In genomic region chr1:9793291-9793690, GRCh38 we compare ENCODE assay signal across 22 cellular contexts. TPM values are rescaled to one million over a fixed set of nuclear protein-coding genes. Genes with fewer than 3 reads are reported as not detected.
DNase-seq lines count a peak whose midpoint lies in the region; ATAC-seq and TF ChIP-seq lines count a peak whose summit lies in the region.
"Had no signal": no experiment of that assay in that cellular context is flagged by ENCODE, and none has a peak within 500 bp of the region (broad histone marks: within the 10 kb centered on the region; RNA-seq: fewer than 3 reads in every experiment).

No MANE protein-coding gene starts in this region.

- no peaks in the 10 kb centered on the region for H3K36me3 ChIP-seq in CD8-positive, alpha-beta T cell (ENCODE audit: insufficient read depth, low read length)
- no peaks in the 10 kb centered on the region for H3K36me3 ChIP-seq in HUES64 (ENCODE audit: insufficient read depth, low read length)
- no peaks in the 10 kb centered on the region for H3K36me3 ChIP-seq in endodermal cell (ENCODE audit: control insufficient read depth, insufficient read depth, low read length)
- H3K36me3 ChIP-seq in neuronal stem cell (replicated peaks in 1 of 2; ENCODE audit: control insufficient read depth in 2 of 2, insufficient read depth in 2 of 2, low read length in 2 of 2) = peaks cover 0 to 5% of the 10 kb centered on the region in 2 donors
- H3K36me3 ChIP-seq: lower lobe of right lung, vagina had no signal

- peaks cover 46% of the 10 kb centered on the region for H3K4me1 Mint-ChIP-seq in CD8-positive, alpha-beta T cell (ENCODE audit: low read depth)
- H3K4me1 Mint-ChIP-seq in endodermal cell = peaks cover 18% of the 10 kb centered on the region

- no peaks in the 10 kb centered on the region for H3K27me3 ChIP-seq in CD8-positive, alpha-beta T cell (ENCODE audit: insufficient read depth, low read length)
- H3K27me3 ChIP-seq in HUES64 (ENCODE audit: insufficient read depth, low read length) (no peaks in the 10 kb centered on the region), endodermal cell (ENCODE audit: control insufficient read depth, insufficient read depth, low read length, poor library complexity, severe bottlenecking) (no peaks in the 10 kb centered on the region), neuronal stem cell (ENCODE audit: control insufficient read depth in 3 of 3, insufficient read depth in 3 of 3, low read depth in 1 of 3, low read length in 3 of 3) (no peaks in the 10 kb centered on the region)
- H3K27me3 ChIP-seq: BLaER1, vagina had no signal

- H3K36me3 Mint-ChIP-seq in CD8-positive, alpha-beta T cell = no peaks in the 10 kb centered on the region
- H3K36me3 Mint-ChIP-seq in endodermal cell (ENCODE audit: low read depth) = peaks cover 15% of the 10 kb centered on the region
- H3K36me3 Mint-ChIP-seq: activated naive CD4-positive, alpha-beta T cell treated with anti-CD3 and anti-CD28 coated beads, Interleukin-2, amount 50 U/mL, for 72 hours; stimulated activated effector memory CD8-positive, alpha-beta T cell treated with anti-CD3 and anti-CD28 coated beads, Interleukin-12 subunit alpha, Interleukin-12 subunit beta, amount 100 ng/mL, for 72 hours had no signal

- H3K18ac ChIP-seq in neuronal stem cell (ENCODE audit: low read length) = no peak overlapping the region

- no peak overlapping the region for H3K27ac ChIP-seq in CD8-positive, alpha-beta T cell (ENCODE audit: low read depth, low read length)
- peak overlapping the region; percentile 3; the same call in 1 of the 2 replicates for H3K27ac ChIP-seq in HUES64 (ENCODE audit: low read depth, low read length)
- H3K27ac ChIP-seq in endodermal cell (ENCODE audit: low read depth, low read length) = peak overlapping the region; percentile 72
- H3K27ac ChIP-seq in neuronal stem cell (replicated peaks; ENCODE audit: low read length) = peak overlapping the region; percentile 13
- H3K27ac ChIP-seq: BLaER1, lower lobe of right lung, vagina had no signal

- no peaks in the 10 kb centered on the region for H3K9me3 ChIP-seq in CD8-positive, alpha-beta T cell (ENCODE audit: low read length)
- H3K9me3 ChIP-seq in HUES64 (ENCODE audit: insufficient read depth, low read depth, low read length) (no peaks in the 10 kb centered on the region), endodermal cell (ENCODE audit: control insufficient read depth, low read length) (no peaks in the 10 kb centered on the region), neuronal stem cell (replicated peaks in 1 of 2; ENCODE audit: control insufficient read depth in 2 of 2, insufficient read depth in 1 of 2, low read depth in 1 of 2, low read length in 2 of 2) (peaks cover 2 to 14% of the 10 kb centered on the region in 2 donors)
- H3K9me3 ChIP-seq: lower lobe of right lung, vagina had no signal

- CTCF ChIA-PET in CD8-positive, alpha-beta T cell (lab: Charles Lee) = interaction anchor here (2.6 to 2.9 kb wide), 2 partner anchors 9 to 75 kb away, joined by 12 to 26 read pairs; no protein-coding TSS in a partner anchor

- POLR2A ChIA-PET in CD8-positive, alpha-beta T cell (lab: Charles Lee) = interaction anchor here (0.6 kb wide), 1 partner anchor 280 kb away, joined by 3 read pairs; no protein-coding TSS in a partner anchor

- no peak overlapping the region for H2BK12ac ChIP-seq in neuronal stem cell (ENCODE audit: low read length)

- no peak overlapping the region for H2BK15ac ChIP-seq in neuronal stem cell (ENCODE audit: low read length)

- H3K9me3 Mint-ChIP-seq in CD8-positive, alpha-beta T cell = no peaks in the 10 kb centered on the region
- H3K9me3 Mint-ChIP-seq in endodermal cell = no peaks in the 10 kb centered on the region
- H3K9me3 Mint-ChIP-seq: activated B cell treated with CpG ODN at 0.5 μM for 24 hours; activated naive CD4-positive, alpha-beta T cell treated with anti-CD3 and anti-CD28 coated beads, Interleukin-2, amount 50 U/mL, for 72 hours; activated T-helper 17 cell treated with anti-CD3 and anti-CD28 coated beads, Interleukin-2, amount 50 U/mL, for 72 hours; stimulated activated effector memory CD8-positive, alpha-beta T cell treated with anti-CD3 and anti-CD28 coated beads, Interleukin-12 subunit alpha, Interleukin-12 subunit beta, amount 100 ng/mL, for 72 hours had no signal

- no peak overlapping the region for H2BK5ac ChIP-seq in neuronal stem cell (ENCODE audit: low read length)

- no peak overlapping the region for H2BK120ac ChIP-seq in neuronal stem cell (ENCODE audit: low read depth, low read length)

- intact Hi-C loops in CD8-positive, alpha-beta T cell (cut with DNase I, micrococcal nuclease) = no loop called here

- TF ChIP-seq CTCF in CD8-positive, alpha-beta T cell (IDR thresholded peaks at IDR 0.05) = no peak
- no peak for TF ChIP-seq CTCF in endodermal cell (conservative IDR thresholded peaks at IDR 0.05)

- H3K4me3 ChIP-seq in CD8-positive, alpha-beta T cell (ENCODE audit: low read depth, low read length) = no peak overlapping the region
- H3K4me3 ChIP-seq in HUES64 (ENCODE audit: low read length) (no peak overlapping the region), endodermal cell (ENCODE audit: low read length) (no peak overlapping the region), neuronal stem cell (ENCODE audit: low read length in 2 of 2) (no peak overlapping the region)
- H3K4me3 ChIP-seq: BLaER1, lower lobe of right lung, vagina had no signal

- no peak overlapping the region for H3K9ac ChIP-seq in HUES64 (ENCODE audit: low read depth, low read length)
- H3K9ac ChIP-seq in endodermal cell (ENCODE audit: extremely low read depth, low read length, poor library complexity, severe bottlenecking) = no peak overlapping the region
- no peak overlapping the region for H3K9ac ChIP-seq in neuronal stem cell (ENCODE audit: low read depth, low read length, poor library complexity)
- H3K9ac ChIP-seq: BLaER1 had no signal

- no peak for DNase-seq in CD8-positive, alpha-beta T cell
- DNase-seq in endodermal cell (no peak), neuronal stem cell (ENCODE audit: low spot score) (no peak), NCI-H1092 treated with DMSO at 0.1 percent for 48 hours (lab: John Stamatoyannopoulos, UW) (no peak)
- no peak for DNase-seq in stimulated activated naive CD8-positive, alpha-beta T cell treated with anti-CD3 and anti-CD28 coated beads, Interleukin-15, Interleukin-2, amounts not matched to agents 100 U/mL and 50 U/mL, for 24 hours
- DNase-seq: activated B cell treated with CpG ODN at 0.5 μM for 24 hours; activated CD8-positive, alpha-beta memory T cell treated with anti-CD3 and anti-CD28 coated beads, Interleukin-2, amount 50 U/mL, for 4 hours; kidney glomerular epithelial cell; lower lobe of right lung; NCI-H526 treated with DMSO at 0.1 percent for 48 hours; stimulated activated CD4-positive, alpha-beta T cell treated with anti-CD3 and anti-CD28 coated beads, Interleukin-2, amount 100 ng/mL, for 48 hours; SW 1271; T1000 had no signal

- H3K27me3 Mint-ChIP-seq in CD8-positive, alpha-beta T cell (ENCODE audit: low read depth) = no peaks in the 10 kb centered on the region
- H3K27me3 Mint-ChIP-seq in endodermal cell (ENCODE audit: insufficient read depth) = no peaks in the 10 kb centered on the region
- H3K27me3 Mint-ChIP-seq: activated B cell treated with CpG ODN at 0.5 μM for 24 hours; activated T-helper 17 cell treated with anti-CD3 and anti-CD28 coated beads, Interleukin-2, amount 50 U/mL, for 72 hours had no signal

- peak overlapping the region; percentile 45 for H3K27ac Mint-ChIP-seq in CD8-positive, alpha-beta T cell
- H3K27ac Mint-ChIP-seq in endodermal cell = peak overlapping the region; percentile 60
- H3K27ac Mint-ChIP-seq: activated B cell treated with CpG ODN at 0.5 μM for 24 hours; activated naive CD4-positive, alpha-beta T cell treated with anti-CD3 and anti-CD28 coated beads, Interleukin-2, amount 50 U/mL, for 72 hours; activated T-helper 17 cell treated with anti-CD3 and anti-CD28 coated beads, Interleukin-2, amount 50 U/mL, for 72 hours; stimulated activated effector memory CD8-positive, alpha-beta T cell treated with anti-CD3 and anti-CD28 coated beads, Interleukin-12 subunit alpha, Interleukin-12 subunit beta, amount 100 ng/mL, for 72 hours had no signal

- H4K8ac ChIP-seq in neuronal stem cell (ENCODE audit: low read depth, low read length) = no peak overlapping the region

- peaks cover 10% of the 10 kb centered on the region for H3K79me1 ChIP-seq in neuronal stem cell (ENCODE audit: low read depth, low read length)

- no peak overlapping the region for H4K91ac ChIP-seq in neuronal stem cell (ENCODE audit: low read depth, low read length, poor library complexity)

- ATAC-seq in CD8-positive, alpha-beta T cell = no peak
- no peak for ATAC-seq in GM21825 (IDR thresholded peaks at IDR 0.05; ENCODE audit: unreplicated experiment)
- ATAC-seq in stimulated activated naive CD8-positive, alpha-beta T cell treated with anti-CD3 and anti-CD28 coated beads, Interleukin-15, Interleukin-2, amounts not matched to agents 100 U/mL and 50 U/mL, for 24 hours = no peak
- ATAC-seq in HG02678 (IDR thresholded peaks at IDR 0.05; ENCODE audit: unreplicated experiment) = no peak
- ATAC-seq: activated naive CD4-positive, alpha-beta T cell treated with anti-CD3 and anti-CD28 coated beads, Interleukin-2, amount 50 U/mL, for 72 hours; activated T-helper 17 cell treated with anti-CD3 and anti-CD28 coated beads, Interleukin-2, amount 50 U/mL, for 72 hours; lower lobe of right lung; Right ventricle myocardium inferior; stimulated activated effector memory CD8-positive, alpha-beta T cell treated with anti-CD3 and anti-CD28 coated beads, Interleukin-12 subunit alpha, Interleukin-12 subunit beta, amount 100 ng/mL, for 72 hours had no signal

- no peak overlapping the region for H3K23ac ChIP-seq in neuronal stem cell (ENCODE audit: low read depth, low read length, poor library complexity)

- no peak overlapping the region for H2AK5ac ChIP-seq in neuronal stem cell (ENCODE audit: low read depth, low read length)

- no peak overlapping the region for H3K4me3 Mint-ChIP-seq in CD8-positive, alpha-beta T cell
- H3K4me3 Mint-ChIP-seq in endodermal cell = no peak overlapping the region
- H3K4me3 Mint-ChIP-seq: activated B cell treated with CpG ODN at 0.5 μM for 24 hours; activated T-helper 17 cell treated with anti-CD3 and anti-CD28 coated beads, Interleukin-2, amount 50 U/mL, for 72 hours; stimulated activated effector memory CD8-positive, alpha-beta T cell treated with anti-CD3 and anti-CD28 coated beads, Interleukin-12 subunit alpha, Interleukin-12 subunit beta, amount 100 ng/mL, for 72 hours had no signal

- no peak overlapping the region for H3K14ac ChIP-seq in neuronal stem cell (ENCODE audit: low read length)

- no peak overlapping the region for H3K4me2 ChIP-seq in neuronal stem cell (ENCODE audit: insufficient read depth, low read length, poor library complexity, severe bottlenecking)
- H3K4me2 ChIP-seq: BLaER1 had no signal

- H3K4ac ChIP-seq in neuronal stem cell (ENCODE audit: low read length) = no peak overlapping the region

- no peaks in the 10 kb centered on the region for H3K4me1 ChIP-seq in CD8-positive, alpha-beta T cell (ENCODE audit: insufficient read depth, low read length)
- peaks cover 19% of the 10 kb centered on the region for H3K4me1 ChIP-seq in HUES64 (ENCODE audit: insufficient read depth, low read length)
- no peaks in the 10 kb centered on the region for H3K4me1 ChIP-seq in endodermal cell (ENCODE audit: control insufficient read depth, insufficient read depth, low read length)
- H3K4me1 ChIP-seq in neuronal stem cell (ENCODE audit: control insufficient read depth in 2 of 2, insufficient read depth in 1 of 2, low read depth in 1 of 2, low read length in 2 of 2) = peaks cover 11 to 18% of the 10 kb centered on the region in 2 donors

- 90% methylated on average over 15 of the region's 15 CpGs for WGBS in HUES64
- 77 to 91% methylated on average over 12 to 15 of the region's 15 CpGs for WGBS in endodermal cell (ENCODE audit: insufficient coverage in 1 of 2, insufficient read length in 1 of 2), 2 experiments
- no CpG with 5 or more reads among the region's 15 CpGs for WGBS in neuronal stem cell (ENCODE audit: extremely low coverage in 2 of 2, insufficient read length in 2 of 2, insufficient replicate concordance in 1 of 2), 2 donors

- no peak overlapping the region for H2AFZ ChIP-seq in neuronal stem cell (ENCODE audit: low read length)

RNA-seq across cellular contexts. Expression of gene CLSTN1, which starts 30.5 kb away (rescaled TPM):
- 10 to 100 TPM; 50.0 to 51.1 TPM for total RNA-seq in CD8-positive, alpha-beta T cell
- polyA plus RNA-seq in HUES64 (2013, experiment 1 of 2) = 49.3 TPM
- 62.1 TPM for polyA plus RNA-seq in HUES64 (2013, experiment 2 of 2)
- total RNA-seq in endodermal cell = 100 to 1,000 TPM in 1 of 2 donors, 10 to 100 TPM in 1; 96.6 to 116 TPM
- polyA plus RNA-seq in endodermal cell (2013, experiment 1 of 2) = 119 TPM
- 110 TPM for polyA plus RNA-seq in endodermal cell (2013, experiment 2 of 2)
- polyA plus RNA-seq in neuronal stem cell (2013, experiment 1 of 2) = 114 TPM
- 114 TPM for polyA plus RNA-seq in neuronal stem cell (2013, experiment 2 of 2)
